Comparison of ENCODE assay signal across 8 cellular contexts in the genomic region with DNA sequence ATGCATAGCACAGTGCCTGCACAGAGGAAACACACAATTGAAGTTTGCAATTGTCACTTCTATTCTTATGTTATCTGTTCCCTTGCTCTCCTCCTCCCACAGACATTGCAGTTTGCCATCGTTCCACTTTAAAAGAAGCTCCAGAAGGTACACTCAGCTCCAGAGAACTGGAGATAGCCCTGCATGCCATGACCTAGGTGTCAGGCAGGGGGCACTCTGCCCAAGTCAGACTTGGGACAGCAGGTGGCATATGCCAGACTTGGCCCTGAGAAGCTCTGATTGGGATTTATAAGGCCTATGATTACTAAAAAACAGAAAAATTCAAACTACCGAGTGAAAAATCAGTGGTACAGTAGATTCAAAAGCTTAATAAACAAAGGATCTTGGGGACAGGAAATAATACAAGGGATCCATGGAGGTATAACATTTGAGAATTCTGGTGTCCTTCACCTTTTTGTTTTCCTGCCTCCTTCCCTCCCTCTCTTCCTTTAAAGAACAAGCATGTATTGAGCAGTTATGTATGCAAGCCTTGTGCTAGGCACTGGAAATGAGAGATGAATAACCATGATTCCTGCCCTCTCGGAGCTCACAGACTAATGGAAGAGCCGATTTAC. TPM values are rescaled to one million over a fixed set of nuclear protein-coding genes. Genes with fewer than 3 reads are reported as not detected.
DNase-seq lines count a peak whose midpoint lies in the region; ATAC-seq and TF ChIP-seq lines count a peak whose summit lies in the region.

No MANE protein-coding gene starts in this region.

- no peak overlapping the region for H3K4me3 ChIP-seq in DND-41 (ENCODE audit: low read depth in 1 of 2, low read length in 2 of 2)
- no peak overlapping the region for H3K4me3 ChIP-seq in KMS-11 (IDR thresholded peaks at IDR 0.05; ENCODE audit: insufficient read depth, low read depth, low read length)
- H3K4me3 ChIP-seq in right lobe of liver = no peak overlapping the region

- H3K79me2 ChIP-seq in DND-41 (ENCODE audit: insufficient read depth, low read length) = no peaks in the 10 kb centered on the region
- no peaks in the 10 kb centered on the region for H3K79me2 ChIP-seq in KMS-11 (ENCODE audit: insufficient read depth, low read depth)

- no peaks in the 10 kb centered on the region for H4K20me1 ChIP-seq in DND-41 (ENCODE audit: insufficient read depth, low read length)
- no peaks in the 10 kb centered on the region for H4K20me1 ChIP-seq in KMS-11 (ENCODE audit: insufficient read depth)

- H3K4me1 ChIP-seq in DND-41 (ENCODE audit: insufficient read depth, low read length) (no peaks in the 10 kb centered on the region), KMS-11 (ENCODE audit: low read depth, poor library complexity, severe bottlenecking) (no peaks in the 10 kb centered on the region), right lobe of liver (no peaks in the 10 kb centered on the region)

- H2AFZ ChIP-seq in DND-41 (ENCODE audit: low read depth, low read length) (no peak overlapping the region), KMS-11 (ENCODE audit: low read depth) (no peak overlapping the region)

- H3K27ac ChIP-seq in DND-41 (ENCODE audit: low read length) = no peak overlapping the region
- no peak overlapping the region for H3K27ac ChIP-seq in KMS-11
- no peak overlapping the region for H3K27ac ChIP-seq in right lobe of liver

- no peaks in the 10 kb centered on the region for H3K36me3 ChIP-seq in DND-41 (ENCODE audit: insufficient read depth, low read length)
- no peaks in the 10 kb centered on the region for H3K36me3 ChIP-seq in KMS-11 (ENCODE audit: insufficient read depth)
- H3K36me3 ChIP-seq in right lobe of liver = no peaks in the 10 kb centered on the region

- H3K9ac ChIP-seq in DND-41 (ENCODE audit: low read depth, low read length) (no peak overlapping the region), KMS-11 (no peak overlapping the region)

- H3K9me3 ChIP-seq in DND-41 (ENCODE audit: insufficient read depth, low read length, severe bottlenecking) (no peaks in the 10 kb centered on the region), right lobe of liver (no peaks in the 10 kb centered on the region)

- ATAC-seq in DND-41 (ENCODE audit: insufficient read depth, low read depth) (no peak), GM19452 (IDR thresholded peaks at IDR 0.05; ENCODE audit: unreplicated experiment) (peak; percentile 83), right lobe of liver (peak; percentile 62 to 86 (median 74))

- DNase-seq in DND-41 = peak; percentile 10
- DNase-seq in astrocyte of the hippocampus (ENCODE audit: low read depth, low spot score) = peak; percentile 60
- DNase-seq in right lobe of liver = peak in 2 of 3 donors; percentile 40 to 51
- no peak for DNase-seq in cerebellar nuclear complex (lab: John Stamatoyannopoulos, UW)
- DNase-seq in NCI-H2107 (lab: John Stamatoyannopoulos, UW) = no peak
- DNase-seq in GF-D8 (lab: John Stamatoyannopoulos, UW) = no peak

- intact Hi-C loops in right lobe of liver (cut with DNase I) = no loop called here

- TF ChIP-seq POLR2A in right lobe of liver (IDR thresholded peaks at IDR 0.05) = no peak

- WGBS in right lobe of liver (ENCODE audit: insufficient coverage, low coverage, low lambda C conversion rate, missing lambda C conversion rate) = 60% methylated on average over 4 of the region's 4 CpGs

- no peaks in the 10 kb centered on the region for H3K27me3 ChIP-seq in DND-41 (ENCODE audit: insufficient read depth, low read length, poor library complexity)
- H3K27me3 ChIP-seq in KMS-11 (ENCODE audit: insufficient read depth, low read depth) = no peaks in the 10 kb centered on the region
- H3K27me3 ChIP-seq in right lobe of liver = no peaks in the 10 kb centered on the region

- TF ChIP-seq CTCF in DND-41 (IDR thresholded peaks at IDR 0.05; ENCODE audit: borderline replicate concordance, extremely low read depth, low read length, poor library complexity, severe bottlenecking) (peak; percentile 62), KMS-11 (conservative IDR thresholded peaks at IDR 0.05; ENCODE audit: low read depth, low read length) (peak; percentile 61), right lobe of liver (IDR thresholded peaks at IDR 0.05) (peak; percentile 47 to 68 (median 48))

- H3K4me2 ChIP-seq in DND-41 (ENCODE audit: insufficient read depth, low read length) = no peak overlapping the region
- no peak overlapping the region for H3K4me2 ChIP-seq in KMS-11

RNA-seq across cellular contexts. Expression of a gene that starts 40.0 kb away (rescaled TPM):
- total RNA-seq in right lobe of liver = under 1 TPM in 4 of 6 experiments, not detected in 2; 0.04 to 0.58 (median 0.14) TPM

Comparison
In these comparisons a context has a peak if more than half of its experiments do, and no peak if none do; other contexts are left out.
1. DNase-seq: peak in DND-41 (single experiment), astrocyte of the hippocampus (single experiment) and right lobe of liver (2 of 3); none in cerebellar nuclear complex (0 of 2), NCI-H2107 (single experiment) and GF-D8 (single experiment).
2. Peak in every context shown above with its lines, with median percentiles within 50 percentile points of each other: CTCF ChIP-seq.